ENCODE assay signal across 16 cellular contexts in the genomic region with DNA sequence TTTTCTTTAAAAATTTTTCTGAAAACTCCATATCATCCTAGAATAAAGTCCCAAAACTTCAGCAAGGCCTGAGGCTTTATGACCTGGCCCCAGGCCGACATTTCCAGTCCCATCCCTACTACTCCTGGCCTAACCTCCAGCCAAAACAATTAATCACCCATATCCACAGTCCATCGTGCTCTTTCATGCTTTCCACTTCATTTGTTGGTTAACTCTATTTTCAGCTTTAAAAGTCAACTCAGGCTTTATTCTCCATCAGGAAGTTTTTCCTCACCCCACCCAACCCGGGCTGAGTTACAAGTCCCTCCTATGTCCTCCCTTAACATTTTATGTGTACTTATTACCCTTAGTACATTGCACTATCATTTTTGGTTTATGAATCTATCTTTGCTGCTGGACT. TPM values are rescaled to one million over a fixed set of nuclear protein-coding genes. Genes with fewer than 3 reads are reported as not detected.
A peak's percentile ranks its signal among the peaks of the same experiment; 100 is the strongest.
DNase-seq lines count a peak whose midpoint lies in the region; ATAC-seq, FAIRE-seq and TF ChIP-seq lines count a peak whose summit lies in the region.
"Had no signal": no experiment of that assay in that cellular context is flagged by ENCODE, and none has a peak within 500 bp of the region (broad histone marks: within the 10 kb centered on the region; RNA-seq: fewer than 3 reads in every experiment).

No MANE protein-coding gene starts in this region.

- H3K9me3 Mint-ChIP-seq in astrocyte (ENCODE audit: unreplicated experiment): no peaks in the 10 kb centered on the region
- H3K9me3 Mint-ChIP-seq: natural killer cell had no signal

- no peak overlapping the region for H3K4me3 Mint-ChIP-seq in astrocyte (ENCODE audit: unreplicated experiment)
- H3K4me3 Mint-ChIP-seq: activated CD4-positive, alpha-beta T cell treated with anti-CD3 and anti-CD28 coated beads for 36 hours; natural killer cell had no signal

- H3K4me3 ChIP-seq in astrocyte (ENCODE audit: insufficient read depth, low read depth, low read length): no peak overlapping the region
- H3K4me3 ChIP-seq in heart right ventricle: no peak overlapping the region
- H3K4me3 ChIP-seq in osteoblast (ENCODE audit: insufficient read depth, low read length): no peak overlapping the region
- no peak overlapping the region for H3K4me3 ChIP-seq in thyroid gland (replicated peaks in 1 of 3)
- H3K4me3 ChIP-seq: BLaER1 had no signal

- WGBS in heart right ventricle, 2 donors: 40 to 54% methylated on average over 3 of the region's 3 CpGs
- 11 to 21% methylated on average over 3 of the region's 3 CpGs for WGBS in thyroid gland, 2 donors

- H3K27ac ChIP-seq in astrocyte (ENCODE audit: low read depth, low read length) (no peak overlapping the region), heart right ventricle (peak overlapping the region; percentile 8 to 90 (median 81)), osteoblast (ENCODE audit: low read depth, low read length) (no peak overlapping the region), thyroid gland (peak overlapping the region; percentile 50 to 81 (median 61))
- H3K27ac ChIP-seq: BLaER1 had no signal

- H3K4me1 ChIP-seq in astrocyte (ENCODE audit: insufficient read depth, low read length): no peaks in the 10 kb centered on the region
- H3K4me1 ChIP-seq in heart right ventricle: peaks cover 19 to 96% (median 67%) of the 10 kb centered on the region in 9 donors
- peaks cover 8% of the 10 kb centered on the region for H3K4me1 ChIP-seq in osteoblast (ENCODE audit: insufficient read depth, low read length)
- H3K4me1 ChIP-seq in thyroid gland: peaks cover 40 to 54% of the 10 kb centered on the region in 2 donors

- DNase-seq in astrocyte (ENCODE audit: low read depth) (peak; percentile 25), heart right ventricle (peak in 1 of 2 donors; percentile 69), osteoblast (ENCODE audit: insufficient read length, low spot score, missing footprints) (peak; percentile 77), thyroid gland (peak; percentile 44 to 48), HEK293T (ENCODE audit: extremely low spot score) (no peak), NCI-H146 treated with DMSO at 0.1 percent for 48 hours (lab: John Stamatoyannopoulos, UW; ENCODE audit: unreplicated experiment) (no peak)
- DNase-seq: activated CD4-positive, alpha-beta T cell treated with anti-CD3 and anti-CD28 coated beads for 36 hours; mammary epithelial cell; natural killer cell; NCI-H1694 treated with DMSO at 0.1 percent for 48 hours; NCI-H510A treated with DMSO at 0.1 percent for 48 hours; stimulated activated CD4-positive, alpha-beta T cell treated with anti-CD3 and anti-CD28 coated beads, Interleukin-1b, Interleukin-23, amount 100 ng/mL, for 48 hours had no signal

- H3K36me3 ChIP-seq in astrocyte (ENCODE audit: insufficient read depth, low read length) (no peaks in the 10 kb centered on the region), heart right ventricle (no peaks in the 10 kb centered on the region), osteoblast (ENCODE audit: insufficient read depth, low read length) (no peaks in the 10 kb centered on the region), thyroid gland (no peaks in the 10 kb centered on the region)
- H3K36me3 ChIP-seq: BLaER1 had no signal

- TF ChIP-seq CTCF in astrocyte (IDR thresholded peaks at IDR 0.05; ENCODE audit: insufficient read depth, low read depth, low read length) (no peak), heart right ventricle (IDR thresholded peaks at IDR 0.05) (no peak), osteoblast (IDR thresholded peaks at IDR 0.05; ENCODE audit: extremely low read depth, low read depth, low read length) (no peak), thyroid gland (IDR thresholded peaks at IDR 0.05) (no peak)

- POLR2A ChIA-PET in HEK293T (lab: Yijun Ruan, JAX): no interaction called here

- no peak overlapping the region for H3K4me2 ChIP-seq in astrocyte (ENCODE audit: low read length)
- H3K4me2 ChIP-seq in osteoblast (ENCODE audit: insufficient read depth, low read length): no peak overlapping the region
- H3K4me2 ChIP-seq: BLaER1 had no signal

- H3K27me3 ChIP-seq in astrocyte (ENCODE audit: insufficient read depth, low read length) (no peaks in the 10 kb centered on the region), heart right ventricle (peaks cover 0 to 4% (median 0%) of the 10 kb centered on the region in 7 donors), osteoblast (ENCODE audit: insufficient read depth, low read length) (no peaks in the 10 kb centered on the region), thyroid gland (no peaks in the 10 kb centered on the region)
- H3K27me3 ChIP-seq: BLaER1 had no signal

- no peaks in the 10 kb centered on the region for H3K4me1 Mint-ChIP-seq in astrocyte (ENCODE audit: low read depth, unreplicated experiment)

- CTCF ChIA-PET in HEK293T (lab: Yijun Ruan, JAX): no interaction called here

- ATAC-seq in heart right ventricle: peak; percentile 22 to 72 (median 65)
- no peak for ATAC-seq in HG03045 (IDR thresholded peaks at IDR 0.05; ENCODE audit: unreplicated experiment)
- ATAC-seq in GM21447 (IDR thresholded peaks at IDR 0.05; ENCODE audit: unreplicated experiment): no peak
- ATAC-seq: activated CD4-positive, alpha-beta T cell treated with anti-CD3 and anti-CD28 coated beads for 36 hours; natural killer cell had no signal

- TF ChIP-seq POLR2A in thyroid gland (IDR thresholded peaks at IDR 0.05): no peak

- H4K20me1 ChIP-seq in astrocyte (ENCODE audit: insufficient read depth, low read length) (no peaks in the 10 kb centered on the region), osteoblast (ENCODE audit: insufficient read depth, low read length) (no peaks in the 10 kb centered on the region)
- H4K20me1 ChIP-seq: BLaER1 had no signal

- no peak overlapping the region for H3K9ac ChIP-seq in astrocyte (ENCODE audit: low read length)
- H3K9ac ChIP-seq: BLaER1 had no signal

- H3K36me3 Mint-ChIP-seq in astrocyte (ENCODE audit: low read depth, unreplicated experiment): no peaks in the 10 kb centered on the region
- H3K36me3 Mint-ChIP-seq: natural killer cell had no signal

- H3K79me2 ChIP-seq in astrocyte (ENCODE audit: insufficient read depth, low read length) (no peaks in the 10 kb centered on the region), osteoblast (ENCODE audit: insufficient read depth, low read length) (no peaks in the 10 kb centered on the region)

- H3K9me3 ChIP-seq in astrocyte (ENCODE audit: insufficient read depth, low read depth, low read length) (no peaks in the 10 kb centered on the region), heart right ventricle (no peaks in the 10 kb centered on the region), osteoblast (ENCODE audit: low read depth, low read length) (no peaks in the 10 kb centered on the region), thyroid gland (no peaks in the 10 kb centered on the region)
- H3K9me3 ChIP-seq: BLaER1 had no signal

- H3K27ac Mint-ChIP-seq in astrocyte (ENCODE audit: unreplicated experiment): no peak overlapping the region
- H3K27ac Mint-ChIP-seq: activated CD4-positive, alpha-beta T cell treated with anti-CD3 and anti-CD28 coated beads for 36 hours; natural killer cell had no signal

- H3K27me3 Mint-ChIP-seq in astrocyte (ENCODE audit: low read depth, unreplicated experiment): peaks cover 2% of the 10 kb centered on the region
- H3K27me3 Mint-ChIP-seq: activated CD4-positive, alpha-beta T cell treated with anti-CD3 and anti-CD28 coated beads for 36 hours had no signal

- intact Hi-C loops in heart right ventricle (cut with DNase I): loop anchor here in 1 of 10 donors (5.0 kb wide), 1 partner anchor 56 kb away; no protein-coding TSS in a partner anchor
- intact Hi-C loops in thyroid gland (cut with DNase I): no loop called here

- no peak for FAIRE-seq in astrocyte (lab: Jason Lieb, UNC)
- FAIRE-seq: H54 had no signal

- H2AFZ ChIP-seq in astrocyte (ENCODE audit: low read depth, low read length) (no peak overlapping the region), osteoblast (ENCODE audit: low read length) (no peak overlapping the region)

TF ChIP-seq in HEK293T, 16 proteins besides CTCF, POLR2A, EP300 and RAD21:
- TF ChIP-seq FOXM1 (IDR thresholded peaks at IDR 0.05; ENCODE audit: borderline replicate concordance) (no peak), FOXA1 (IDR thresholded peaks at IDR 0.05) (no peak), ELF4 (IDR thresholded peaks at IDR 0.05) (no peak), ARNT (IDR thresholded peaks at IDR 0.05) (no peak), LEF1 (IDR thresholded peaks at IDR 0.05; ENCODE audit: borderline replicate concordance) (no peak), CTBP1 (IDR thresholded peaks at IDR 0.05; ENCODE audit: borderline replicate concordance) (no peak), SUZ12 (IDR thresholded peaks at IDR 0.05) (no peak), NFRKB (IDR thresholded peaks at IDR 0.05) (no peak), HDGF (IDR thresholded peaks at IDR 0.05; ENCODE audit: borderline replicate concordance) (no peak), ZNF384 (IDR thresholded peaks at IDR 0.05) (no peak), SP1 (IDR thresholded peaks at IDR 0.05) (no peak), L3MBTL2 (conservative IDR thresholded peaks at IDR 0.05) (no peak), FOXK2 (IDR thresholded peaks at IDR 0.05) (no peak), BHLHE40 (IDR thresholded peaks at IDR 0.05; ENCODE audit: borderline replicate concordance) (no peak), TARDBP (IDR thresholded peaks at IDR 0.05) (no peak)
- TF ChIP-seq, protein P1, sequence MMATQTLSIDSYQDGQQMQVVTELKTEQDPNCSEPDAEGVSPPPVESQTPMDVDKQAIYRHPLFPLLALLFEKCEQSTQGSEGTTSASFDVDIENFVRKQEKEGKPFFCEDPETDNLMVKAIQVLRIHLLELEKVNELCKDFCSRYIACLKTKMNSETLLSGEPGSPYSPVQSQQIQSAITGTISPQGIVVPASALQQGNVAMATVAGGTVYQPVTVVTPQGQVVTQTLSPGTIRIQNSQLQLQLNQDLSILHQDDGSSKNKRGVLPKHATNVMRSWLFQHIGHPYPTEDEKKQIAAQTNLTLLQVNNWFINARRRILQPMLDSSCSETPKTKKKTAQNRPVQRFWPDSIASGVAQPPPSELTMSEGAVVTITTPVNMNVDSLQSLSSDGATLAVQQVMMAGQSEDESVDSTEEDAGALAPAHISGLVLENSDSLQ (IDR thresholded peaks at IDR 0.05): no peak

RNA-seq across cellular contexts. Expression of gene SPTBN1, which starts 27.7 kb away (rescaled TPM):
- total RNA-seq in astrocyte (277 and 311 TPM in 2 replicates), heart right ventricle (100 to 1,000 TPM; 366 to 643 (median 507) TPM), osteoblast (249 and 250 TPM in 2 replicates), thyroid gland (100 to 1,000 TPM; 381 to 513 (median 419) TPM)
- polyA plus RNA-seq in heart right ventricle: 100 to 1,000 TPM in 1 of 2 donors, 10 to 100 TPM in 1; 91.1 to 142 TPM

Comparison
In these comparisons a context has a peak if more than half of its experiments do, and no peak if none do; other contexts are left out.
1. DNase-seq: peak in astrocyte (single experiment), osteoblast (single experiment) and thyroid gland (2 of 2); none in HEK293T (single experiment) and NCI-H146 treated with DMSO at 0.1 percent for 48 hours (single experiment).
2. H3K27ac ChIP-seq: peak in heart right ventricle (10 of 10) and thyroid gland (3 of 3); none in astrocyte (single experiment) and osteoblast (single experiment).
3. ATAC-seq: peak in heart right ventricle (8 of 8); none in HG03045 (single experiment) and GM21447 (single experiment).